39 cellular contexts compared by ENCODE assay signal in the genomic region with DNA sequence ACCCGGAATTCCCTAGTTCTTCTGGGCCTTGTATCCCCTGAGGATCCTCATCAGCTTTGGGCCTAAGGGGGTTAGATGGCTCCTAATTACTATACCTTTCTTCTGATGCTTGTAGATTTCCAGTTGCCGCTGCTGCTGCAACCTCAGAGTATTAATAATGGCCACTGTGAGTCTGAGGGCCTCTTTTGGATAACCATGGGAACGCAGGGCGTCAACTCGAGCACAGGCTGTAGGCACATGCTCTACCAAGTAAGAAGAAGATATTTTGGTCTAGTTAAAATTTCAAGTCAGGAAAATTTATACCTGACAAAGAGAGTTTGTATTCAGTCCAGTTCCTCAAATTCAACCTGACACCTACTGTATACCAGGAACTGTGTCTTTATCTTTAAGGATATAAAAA.
"Had no signal": no experiment of that assay in that cellular context is flagged by ENCODE, and none has a peak within 500 bp of the region (broad histone marks: within the 10 kb centered on the region; RNA-seq: fewer than 3 reads in every experiment).

No MANE protein-coding gene starts in this region.

- H3K27ac Mint-ChIP-seq: activated naive CD4-positive, alpha-beta T cell treated with anti-CD3 and anti-CD28 coated beads for 36 hours; activated naive CD4-positive, alpha-beta T cell treated with anti-CD3 and anti-CD28 coated beads, Interleukin-2, amount 10 ng/mL, durations not matched to agents 7 days and 5 days; activated naive CD4-positive, alpha-beta T cell treated with anti-CD3 and anti-CD28 coated beads, Interleukin-2, amount 50 U/mL, for 24 hours; activated naive CD4-positive, alpha-beta T cell treated with anti-CD3 and anti-CD28 coated beads, Interleukin-2, amount 50 U/mL, for 72 hours; activated naive CD8-positive, alpha-beta T cell; activated naive CD8-positive, alpha-beta T cell treated with anti-CD3 and anti-CD28 coated beads for 36 hours; activated naive CD8-positive, alpha-beta T cell treated with anti-CD3 and anti-CD28 coated beads, Interleukin-2, amount 10 ng/mL, durations not matched to agents 7 days and 5 days; activated naive CD8-positive, alpha-beta T cell treated with anti-CD3 and anti-CD28 coated beads, Interleukin-2, amount 50 U/mL, for 24 hours; activated T-cell treated with anti-CD3 and anti-CD28 coated beads, Interleukin-2, amount 50 U/mL, for 24 hours; activated T-cell treated with anti-CD3 and anti-CD28 coated beads, Interleukin-2, amount 50 U/mL, for 72 hours; activated T-helper 1 cell treated with anti-CD3 and anti-CD28 coated beads, Interleukin-12 subunit alpha, Interleukin-12 subunit beta, Interleukin-2, Interleukin-4 antibody, amounts not matched to agents 30 ng/mL and 10 ng/mL and 1 ng/mL, durations not matched to agents 14 hours and 24 hours and 36 hours; activated T-helper 17 cell treated with anti-CD3 and anti-CD28 coated beads, Interleukin-2, amount 50 U/mL, for 72 hours; activated T-helper 2 cell treated with anti-CD3 and anti-CD28 coated beads, Interferon-gamma antibody, Interleukin-2, Interleukin-4, amounts not matched to agents 10 μg/mL and 5 μg/mL and 100 μg/mL, durations not matched to agents 14 hours and 24 hours and 36 hours; brain had no signal

- H3K4me3 Mint-ChIP-seq: activated naive CD4-positive, alpha-beta T cell treated with anti-CD3 and anti-CD28 coated beads for 36 hours; activated naive CD4-positive, alpha-beta T cell treated with anti-CD3 and anti-CD28 coated beads, Interleukin-2, amount 10 ng/mL, durations not matched to agents 7 days and 5 days; activated naive CD4-positive, alpha-beta T cell treated with anti-CD3 and anti-CD28 coated beads, Interleukin-2, amount 50 U/mL, for 24 hours; activated naive CD8-positive, alpha-beta T cell; activated naive CD8-positive, alpha-beta T cell treated with anti-CD3 and anti-CD28 coated beads for 36 hours; activated naive CD8-positive, alpha-beta T cell treated with anti-CD3 and anti-CD28 coated beads, Interleukin-2, amount 10 ng/mL, durations not matched to agents 7 days and 5 days; activated naive CD8-positive, alpha-beta T cell treated with anti-CD3 and anti-CD28 coated beads, Interleukin-2, amount 50 U/mL, for 24 hours; activated T-cell treated with anti-CD3 and anti-CD28 coated beads, Interleukin-2, amount 50 U/mL, for 24 hours; activated T-cell treated with anti-CD3 and anti-CD28 coated beads, Interleukin-2, amount 50 U/mL, for 4 hours; activated T-cell treated with anti-CD3 and anti-CD28 coated beads, Interleukin-2, amount 50 U/mL, for 72 hours; activated T-helper 1 cell treated with anti-CD3 and anti-CD28 coated beads, Interleukin-12 subunit alpha, Interleukin-12 subunit beta, Interleukin-2, Interleukin-4 antibody, amounts not matched to agents 30 ng/mL and 10 ng/mL and 1 ng/mL, durations not matched to agents 14 hours and 24 hours and 36 hours; activated T-helper 17 cell treated with anti-CD3 and anti-CD28 coated beads, Interleukin-2, amount 50 U/mL, for 72 hours; brain; central memory CD8-positive, alpha-beta T cell had no signal

- ATAC-seq: activated naive CD4-positive, alpha-beta T cell treated with anti-CD3 and anti-CD28 coated beads, Interleukin-2, amount 50 U/mL, for 72 hours; activated naive CD8-positive, alpha-beta T cell treated with anti-CD3 and anti-CD28 coated beads, Interleukin-2, amount 50 U/mL, for 24 hours; activated T-cell treated with anti-CD3 and anti-CD28 coated beads, Interleukin-2, amount 50 U/mL, for 4 hours; activated T-cell treated with anti-CD3 and anti-CD28 coated beads, Interleukin-2, amount 50 U/mL, for 72 hours; activated T-helper 17 cell treated with anti-CD3 and anti-CD28 coated beads, Interleukin-2, amount 50 U/mL, for 72 hours; body of pancreas had no signal

- H3K27me3 ChIP-seq: adrenal gland, ascending aorta, body of pancreas, brain microvascular endothelial cell, breast epithelium, cardiac muscle cell had no signal

- H3K4me3 ChIP-seq: adrenal gland, ascending aorta, body of pancreas, breast epithelium, cardiac muscle cell had no signal

- H3K36me3 ChIP-seq: brain microvascular endothelial cell, breast epithelium, cardiac muscle cell had no signal

- FAIRE-seq: astrocyte, bronchial epithelial cell had no signal

- H3K9me3 Mint-ChIP-seq: activated naive CD4-positive, alpha-beta T cell treated with anti-CD3 and anti-CD28 coated beads for 36 hours; activated naive CD4-positive, alpha-beta T cell treated with anti-CD3 and anti-CD28 coated beads, Interleukin-2, amount 10 ng/mL, durations not matched to agents 7 days and 5 days; activated naive CD4-positive, alpha-beta T cell treated with anti-CD3 and anti-CD28 coated beads, Interleukin-2, amount 50 U/mL, for 24 hours; activated naive CD4-positive, alpha-beta T cell treated with anti-CD3 and anti-CD28 coated beads, Interleukin-2, amount 50 U/mL, for 72 hours; activated naive CD8-positive, alpha-beta T cell treated with anti-CD3 and anti-CD28 coated beads for 36 hours; activated naive CD8-positive, alpha-beta T cell treated with anti-CD3 and anti-CD28 coated beads, Interleukin-2, amount 10 ng/mL, durations not matched to agents 7 days and 5 days; activated naive CD8-positive, alpha-beta T cell treated with anti-CD3 and anti-CD28 coated beads, Interleukin-2, amount 50 U/mL, for 24 hours; activated T-cell treated with anti-CD3 and anti-CD28 coated beads, Interleukin-2, amount 50 U/mL, for 24 hours; activated T-cell treated with anti-CD3 and anti-CD28 coated beads, Interleukin-2, amount 50 U/mL, for 4 hours; activated T-cell treated with anti-CD3 and anti-CD28 coated beads, Interleukin-2, amount 50 U/mL, for 72 hours; activated T-helper 1 cell treated with anti-CD3 and anti-CD28 coated beads, Interleukin-12 subunit alpha, Interleukin-12 subunit beta, Interleukin-2, Interleukin-4 antibody, amounts not matched to agents 30 ng/mL and 10 ng/mL and 1 ng/mL, durations not matched to agents 14 hours and 24 hours and 36 hours; activated T-helper 17 cell treated with anti-CD3 and anti-CD28 coated beads, Interleukin-2, amount 50 U/mL, for 72 hours; activated T-helper 2 cell treated with anti-CD3 and anti-CD28 coated beads, Interferon-gamma antibody, Interleukin-2, Interleukin-4, amounts not matched to agents 10 μg/mL and 5 μg/mL and 100 μg/mL, durations not matched to agents 14 hours and 24 hours and 36 hours; brain; central memory CD8-positive, alpha-beta T cell had no signal

- H3K27ac ChIP-seq: ascending aorta, body of pancreas, brain microvascular endothelial cell, breast epithelium, cardiac muscle cell had no signal

- H3K9me3 ChIP-seq: adrenal gland, ascending aorta, body of pancreas, breast epithelium had no signal

- H3K27me3 Mint-ChIP-seq: activated naive CD4-positive, alpha-beta T cell treated with anti-CD3 and anti-CD28 coated beads, Interleukin-2, amount 10 ng/mL, durations not matched to agents 7 days and 5 days; activated naive CD4-positive, alpha-beta T cell treated with anti-CD3 and anti-CD28 coated beads, Interleukin-2, amount 50 U/mL, for 24 hours; activated naive CD8-positive, alpha-beta T cell; activated naive CD8-positive, alpha-beta T cell treated with anti-CD3 and anti-CD28 coated beads for 36 hours; activated naive CD8-positive, alpha-beta T cell treated with anti-CD3 and anti-CD28 coated beads, Interleukin-2, amount 10 ng/mL, durations not matched to agents 7 days and 5 days; activated naive CD8-positive, alpha-beta T cell treated with anti-CD3 and anti-CD28 coated beads, Interleukin-2, amount 50 U/mL, for 24 hours; activated T-cell treated with anti-CD3 and anti-CD28 coated beads, Interleukin-2, amount 50 U/mL, for 24 hours; activated T-helper 17 cell treated with anti-CD3 and anti-CD28 coated beads, Interleukin-2, amount 50 U/mL, for 72 hours; brain; central memory CD8-positive, alpha-beta T cell had no signal

- H3K4me1 Mint-ChIP-seq: activated T-helper 17 cell treated with anti-CD3 and anti-CD28 coated beads, Interleukin-2, amount 50 U/mL, for 72 hours; brain; central memory CD8-positive, alpha-beta T cell had no signal

- DNase-seq: activated effector memory CD4-positive, alpha-beta T cell treated with anti-CD3 and anti-CD28 coated beads, Interleukin-2, amount 50 U/mL, for 16 hours; activated effector memory CD4-positive, alpha-beta T cell treated with Interleukin-2 at 50 U/mL for 16 hours; activated gamma-delta T cell; activated gamma-delta T cell treated with Interleukin-2 at 50 U/mL for 16 hours; activated naive CD4-positive, alpha-beta T cell; activated naive CD4-positive, alpha-beta T cell treated with anti-CD3 and anti-CD28 coated beads for 36 hours; activated naive CD4-positive, alpha-beta T cell treated with anti-CD3 and anti-CD28 coated beads, Interleukin-2, amount 10 ng/mL, durations not matched to agents 7 days and 5 days; activated naive CD4-positive, alpha-beta T cell treated with anti-CD3 and anti-CD28 coated beads, Interleukin-2, amount 50 U/mL, for 16 hours; activated naive CD4-positive, alpha-beta T cell treated with Interleukin-2 at 50 U/mL for 16 hours; activated naive CD8-positive, alpha-beta T cell treated with anti-CD3 and anti-CD28 coated beads for 36 hours; activated naive CD8-positive, alpha-beta T cell treated with anti-CD3 and anti-CD28 coated beads, Interleukin-2, amount 10 ng/mL, durations not matched to agents 7 days and 5 days; activated naive CD8-positive, alpha-beta T cell treated with anti-CD3 and anti-CD28 coated beads, Interleukin-2, amount 50 U/mL, for 24 hours; activated T-cell treated with anti-CD3 and anti-CD28 coated beads, Interleukin-2, amount 50 U/mL, for 24 hours; activated T-cell treated with anti-CD3 and anti-CD28 coated beads, Interleukin-2, amount 50 U/mL, for 4 hours; activated T-cell treated with anti-CD3 and anti-CD28 coated beads, Interleukin-2, amount 50 U/mL, for 48 hours; activated T-cell treated with anti-CD3 and anti-CD28 coated beads, Interleukin-2, amount 50 U/mL, for 72 hours; adrenal gland; amniotic stem cell; amygdala; anterior cingulate cortex; aorta; body of pancreas; brain microvascular endothelial cell; caudate nucleus; central memory CD4-positive, alpha-beta T cell; cerebellar nuclear complex had no signal

- H3K36me3 Mint-ChIP-seq: activated naive CD4-positive, alpha-beta T cell treated with anti-CD3 and anti-CD28 coated beads, Interleukin-2, amount 10 ng/mL, durations not matched to agents 7 days and 5 days; activated naive CD4-positive, alpha-beta T cell treated with anti-CD3 and anti-CD28 coated beads, Interleukin-2, amount 50 U/mL, for 72 hours; activated naive CD8-positive, alpha-beta T cell treated with anti-CD3 and anti-CD28 coated beads for 36 hours had no signal

- H3K4me1 ChIP-seq: ascending aorta, body of pancreas, breast epithelium had no signal
